Comparison of ENCODE assay signal across 8 cellular contexts in genomic region chr1:39158330-39159086, GRCh38. TPM values are rescaled to one million over a fixed set of nuclear protein-coding genes. Genes with fewer than 3 reads are reported as not detected.
DNase-seq lines count a peak whose midpoint lies in the region; ATAC-seq, FAIRE-seq and TF ChIP-seq lines count a peak whose summit lies in the region.

No MANE protein-coding gene starts in this region.

- TF ChIP-seq CTCF in body of pancreas (IDR thresholded peaks at IDR 0.05) (peak in 4 of 7 experiments; percentile 34 to 40 (median 36)), HepG2 (CRISPR knock-in tag; IDR thresholded peaks at IDR 0.05) (no peak; the same call in 1 of the 2 replicates)

- CTCF ChIA-PET in HepG2 (lab: Yijun Ruan, JAX; ENCODE audit: low intra/inter-chr PET ratio, low total read pairs): no interaction called here

- no peaks in the 10 kb centered on the region for H3K27me3 ChIP-seq in body of pancreas
- no peaks in the 10 kb centered on the region; a peak in 1 of 5 replicates for H3K27me3 ChIP-seq in HepG2 (ENCODE audit: control insufficient read depth in 1 of 2, insufficient read depth in 2 of 2, low read length in 2 of 2)

- H4K20me1 ChIP-seq in HepG2 (ENCODE audit: insufficient read depth, low read length): no peaks in the 10 kb centered on the region

- BruUV-seq in HepG2 (replicated peaks; lab: Mats Ljungman, UMichigan): TSS peak; percentile 94

- DNase-seq in Ammon's horn (ENCODE audit: low spot score) (peak; percentile 33), HuH-7.5 (ENCODE audit: low spot score) (peak; percentile 47), body of pancreas (peak; percentile 85 to 96 (median 90)), HepG2 (ENCODE audit: low spot score) (peak; percentile 99), NOMO-1 (lab: John Stamatoyannopoulos, UW; ENCODE audit: unreplicated experiment in 2 of 2) (no peak), GOT3 (lab: John Stamatoyannopoulos, UW) (no peak), KG1 (lab: John Stamatoyannopoulos, UW) (no peak)

- WGBS in body of pancreas, 2 donors: 11 to 12% methylated on average over 11 of the region's 11 CpGs
- 1% methylated on average over 11 of the region's 11 CpGs for WGBS in HepG2 (ENCODE audit: low lambda C conversion rate)

- peak; percentile 92 for ATAC-seq in body of pancreas
- ATAC-seq in HepG2: peak; percentile 95
- ATAC-seq in GM21367 (IDR thresholded peaks at IDR 0.05; ENCODE audit: unreplicated experiment): no peak

- H3K9me3 ChIP-seq in body of pancreas (no peaks in the 10 kb centered on the region), HepG2 (ENCODE audit: low read length) (no peaks in the 10 kb centered on the region)

- peak overlapping the region; percentile 97 for H3K4me2 ChIP-seq in HepG2 (ENCODE audit: low read depth, low read length)

- H3K4me1 ChIP-seq in body of pancreas (peaks cover 67% of the 10 kb centered on the region), HepG2 (ENCODE audit: insufficient read depth, low read length) (peaks cover 69% of the 10 kb centered on the region)

- H3K27ac ChIP-seq in body of pancreas: peak overlapping the region; percentile 92 to 98 (median 94)
- peak overlapping the region; percentile 87 for H3K27ac ChIP-seq in HepG2 (ENCODE audit: extremely low read length, insufficient read depth, low read length)

- TF ChIP-seq EP300 in HepG2 (IDR thresholded peaks at IDR 0.05; ENCODE audit: low read depth in 2 of 2, low read length in 2 of 2) (0 out of 4 replicates have a peak, but pooled peaks have one; percentile 8 to 25), HepG2 (CRISPR knock-in tag; IDR thresholded peaks at IDR 0.05; ENCODE audit: borderline replicate concordance) (no peak)

- intact Hi-C loops in body of pancreas (cut with DNase I): no loop called here
- intact Hi-C loops in HepG2 (cut with micrococcal nuclease; ENCODE audit: unreplicated experiment): loop anchor here (1.0 to 5.0 kb wide), 3 partner anchors 34 to 879 kb away; no protein-coding TSS in a partner anchor

- in situ Hi-C loops in HepG2 (cut with HindIII; ENCODE audit: extremely low pct_ligation_motif_present, low pct_unique_long_range_greater_than_20kb): no loop called here

- peak; percentile 97 for FAIRE-seq in HepG2 (lab: Jason Lieb, UNC)

- H2AFZ ChIP-seq in HepG2 (ENCODE audit: low read length): no peak overlapping the region

- POLR2A ChIA-PET in HepG2 (lab: Yijun Ruan, JAX): interaction anchor here (0.9 to 2.5 kb wide), 16 partner anchors 9 to 250 kb away, joined by 3 to 27 read pairs (median 8); no protein-coding TSS in a partner anchor

- peak in 2 of 3 donors; percentile 70 to 73 for TF ChIP-seq POLR2A in body of pancreas (IDR thresholded peaks at IDR 0.05)
- TF ChIP-seq POLR2A in HepG2 (IDR thresholded peaks at IDR 0.05; ENCODE audit: insufficient read depth in 1 of 2, low read depth in 2 of 2, low read length in 2 of 2): peak; percentile 59 to 75; a peak in 3 of 4 replicates

- peak overlapping the region; percentile 80 for H3K9ac ChIP-seq in HepG2 (ENCODE audit: insufficient read depth, low read depth, low read length)

- TF ChIP-seq RAD21 in HepG2 (CRISPR knock-in tag; IDR thresholded peaks at IDR 0.05): no peak

- peaks cover 29% of the 10 kb centered on the region for H3K79me2 ChIP-seq in HepG2 (ENCODE audit: insufficient read depth, low read length)

- H3K4me3 ChIP-seq in body of pancreas (no peak overlapping the region), HepG2 (replicated peaks in 1 of 3; ENCODE audit: insufficient read depth in 1 of 3, low read depth in 2 of 3, low read length in 3 of 3) (peak overlapping the region; percentile 64 to 71 (median 69))

- H3K36me3 ChIP-seq in body of pancreas (replicated peaks in 1 of 2; ENCODE audit: insufficient read depth in 1 of 2, low read depth in 2 of 2): no peaks in the 10 kb centered on the region
- peaks cover 0 to 3% of the 10 kb centered on the region in 2 experiments; a peak in 2 of 5 replicates for H3K36me3 ChIP-seq in HepG2 (replicated peaks in 1 of 2; ENCODE audit: control insufficient read depth in 1 of 2, insufficient read depth in 2 of 2, low read length in 2 of 2)

TF ChIP-seq in HepG2, 621 proteins besides CTCF, POLR2A, EP300 and RAD21 (continues in another document):
- TF ChIP-seq RARA (CRISPR knock-in tag; IDR thresholded peaks at IDR 0.05) (peak; percentile 44), ZNF607 (CRISPR knock-in tag; IDR thresholded peaks at IDR 0.05; ENCODE audit: borderline replicate concordance) (peak; percentile 68; the same call in 1 of the 2 replicates), YY1 (IDR thresholded peaks at IDR 0.05; ENCODE audit: insufficient read depth, insufficient replicate concordance, low read depth, low read length) (no peak), ZNF350 (CRISPR knock-in tag; IDR thresholded peaks at IDR 0.05; ENCODE audit: borderline replicate concordance, low read depth) (peak; percentile 75; the same call in 1 of the 2 replicates), HNF4G (IDR thresholded peaks at IDR 0.05; ENCODE audit: borderline replicate concordance, low read depth, low read length) (peak; percentile 92), HNF4G (CRISPR knock-in tag; IDR thresholded peaks at IDR 0.05; ENCODE audit: borderline replicate concordance, low read depth) (peak; percentile 68; the same call in 1 of the 2 replicates), TFAP4 (IDR thresholded peaks at IDR 0.05; ENCODE audit: borderline replicate concordance, low read depth) (peak; percentile 70; the same call in 1 of the 2 replicates), TBL1XR1 (IDR thresholded peaks at IDR 0.05; ENCODE audit: borderline replicate concordance, low read length, partially characterized antibody) (peak; percentile 51), ZNF747 (CRISPR knock-in tag; IDR thresholded peaks at IDR 0.05; ENCODE audit: borderline replicate concordance) (peak; percentile 38; the same call in 1 of the 2 replicates), ZNF33A (CRISPR knock-in tag; IDR thresholded peaks at IDR 0.05; ENCODE audit: borderline replicate concordance) (no peak), MIER3 (CRISPR knock-in tag; IDR thresholded peaks at IDR 0.05; ENCODE audit: borderline replicate concordance) (no peak), ZHX1 (CRISPR knock-in tag; IDR thresholded peaks at IDR 0.05; ENCODE audit: low read depth) (0 out of 2 replicates have a peak, but pooled peaks have one; percentile 2), FOSL2 (CRISPR knock-in tag; IDR thresholded peaks at IDR 0.05) (peak; percentile 65; the same call in 1 of the 2 replicates)

RNA-seq across cellular contexts. Expression of gene MACF1, which starts 46.0 kb away (rescaled TPM):
- total RNA-seq in body of pancreas: 100 to 1,000 TPM; 144 to 190 TPM
- 56.7 and 65.4 TPM in 2 replicates for total RNA-seq in HepG2 (2016; rRNA removed; fragmentation: Illumina TruSeq; extraction: Trizol)
- 7.8 and 9.7 TPM in 2 replicates for total RNA-seq in HepG2 (2016; cell fraction: cytosol; rRNA removed; fragmentation: Illumina TruSeq; extraction: Trizol; ENCODE audit: low read depth)
- 50.3 and 61.9 TPM in 2 replicates for total RNA-seq in HepG2 (2016; cell fraction: insoluble cytoplasmic fraction; rRNA removed; fragmentation: Illumina TruSeq; extraction: Trizol)
- 18.5 and 20.3 TPM in 2 replicates for total RNA-seq in HepG2 (2016; cell fraction: membrane; rRNA removed; fragmentation: Illumina TruSeq; extraction: Trizol)
- 147 and 164 TPM in 2 replicates for total RNA-seq in HepG2 (2016; cell fraction: nucleus; rRNA removed; fragmentation: Illumina TruSeq; extraction: Trizol)
- 36.5 and 36.7 TPM in 2 replicates for polyA plus RNA-seq in HepG2 (2011; rRNA removed)
- 13.0 and 16.2 TPM in 2 replicates for polyA plus RNA-seq in HepG2 (2011; cell fraction: cytosol; rRNA removed)
- polyA plus RNA-seq in HepG2 (2011; cell fraction: nucleus; rRNA removed): 98.0 and 102 TPM in 2 replicates
- 38.1 and 55.9 TPM in 2 replicates for polyA plus RNA-seq in HepG2 (2012)
- polyA plus RNA-seq in HepG2 (2016; cell fraction: cytosol; fragmentation: Illumina TruSeq; extraction: Trizol; ENCODE audit: low read depth): 3.1 and 3.3 TPM in 2 replicates
- polyA plus RNA-seq in HepG2 (2016; cell fraction: insoluble cytoplasmic fraction; fragmentation: Illumina TruSeq; extraction: Trizol; ENCODE audit: low read depth): 34.7 and 37.3 TPM in 2 replicates
- polyA plus RNA-seq in HepG2 (2016; cell fraction: membrane; fragmentation: Illumina TruSeq; extraction: Trizol; ENCODE audit: low read depth): 5.3 and 6.9 TPM in 2 replicates
- 102 and 117 TPM in 2 replicates for polyA plus RNA-seq in HepG2 (2016; cell fraction: nucleus; fragmentation: Illumina TruSeq; extraction: Trizol; ENCODE audit: insufficient read depth, low read depth)
- 97.4 and 114 TPM in 2 replicates for polyA minus RNA-seq in HepG2 (2011; rRNA and poly(A)+ RNA removed; ENCODE audit: low replicate concordance)
- polyA minus RNA-seq in HepG2 (2011; cell fraction: cytosol; rRNA and poly(A)+ RNA removed): 48.6 TPM in 2 replicates
- 406 and 470 TPM in 2 replicates for polyA minus RNA-seq in HepG2 (2011; cell fraction: nucleus; rRNA and poly(A)+ RNA removed)

Comparison
In these comparisons a context has a peak if more than half of its experiments do, and no peak if none do; other contexts are left out.
1. DNase-seq: peak in Ammon's horn (single experiment), HuH-7.5 (single experiment), body of pancreas (4 of 4) and HepG2 (single experiment); none in NOMO-1 (0 of 2), GOT3 (single experiment) and KG1 (single experiment).
2. H3K4me3 ChIP-seq: peak in HepG2 (3 of 3); none in body of pancreas (0 of 2).